In the genomic region with DNA sequence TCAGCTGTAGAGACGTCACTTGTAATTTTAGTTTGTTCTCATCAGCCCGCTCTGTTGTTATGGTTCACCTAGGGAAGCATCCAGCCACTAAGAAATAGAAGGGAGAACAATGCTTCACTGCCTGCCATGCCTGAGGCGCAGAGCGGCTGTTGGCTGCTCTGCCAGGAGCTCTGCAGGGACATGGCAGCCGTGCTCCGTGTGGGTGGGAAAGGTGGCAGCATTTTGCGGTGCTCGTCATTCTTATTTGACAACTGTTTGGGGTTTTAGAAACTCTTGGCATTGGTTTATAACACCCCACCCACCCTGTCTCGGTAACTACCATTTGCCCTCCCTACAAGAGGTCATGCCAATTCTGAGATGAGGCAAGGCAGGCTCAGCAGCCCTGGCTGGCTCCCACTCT, we compare ENCODE assay signal across 29 cellular contexts.
"Had no signal": no experiment of that assay in that cellular context is flagged by ENCODE, and none has a peak within 500 bp of the region (broad histone marks: within the 10 kb centered on the region; RNA-seq: fewer than 3 reads in every experiment).

No MANE protein-coding gene starts in this region.

- H3K27ac Mint-ChIP-seq: activated CD4-positive, alpha-beta memory T cell treated with anti-CD3 and anti-CD28 coated beads, Interleukin-2, amount 10 ng/mL, durations not matched to agents 7 days and 5 days; activated CD4-positive, alpha-beta T cell treated with anti-CD3 and anti-CD28 coated beads for 36 hours; activated naive CD4-positive, alpha-beta T cell treated with anti-CD3 and anti-CD28 coated beads for 36 hours; activated naive CD8-positive, alpha-beta T cell; activated T-helper 17 cell treated with anti-CD3 and anti-CD28 coated beads, Interleukin-2, amount 50 U/mL, for 72 hours had no signal

- H3K27ac ChIP-seq: SK-N-MC, VCaP had no signal

- H3K27me3 ChIP-seq: MG63 had no signal

- H3K4me3 Mint-ChIP-seq: activated CD4-positive, alpha-beta memory T cell treated with anti-CD3 and anti-CD28 coated beads, Interleukin-2, amount 10 ng/mL, durations not matched to agents 7 days and 5 days; activated CD4-positive, alpha-beta T cell treated with anti-CD3 and anti-CD28 coated beads for 36 hours; activated naive CD4-positive, alpha-beta T cell treated with anti-CD3 and anti-CD28 coated beads for 36 hours; activated naive CD8-positive, alpha-beta T cell; activated T-helper 17 cell treated with anti-CD3 and anti-CD28 coated beads, Interleukin-2, amount 50 U/mL, for 72 hours had no signal

- H3K27me3 Mint-ChIP-seq: activated CD4-positive, alpha-beta T cell treated with anti-CD3 and anti-CD28 coated beads for 36 hours; activated naive CD8-positive, alpha-beta T cell; activated T-helper 17 cell treated with anti-CD3 and anti-CD28 coated beads, Interleukin-2, amount 50 U/mL, for 72 hours; brain had no signal

- H3K4me3 ChIP-seq: MG63, SK-N-MC had no signal

- FAIRE-seq: astrocyte had no signal

- H3K9me3 Mint-ChIP-seq: activated CD4-positive, alpha-beta memory T cell treated with anti-CD3 and anti-CD28 coated beads, Interleukin-2, amount 10 ng/mL, durations not matched to agents 7 days and 5 days; activated naive CD4-positive, alpha-beta T cell treated with anti-CD3 and anti-CD28 coated beads for 36 hours; activated T-helper 17 cell treated with anti-CD3 and anti-CD28 coated beads, Interleukin-2, amount 50 U/mL, for 72 hours had no signal

- ATAC-seq: activated CD4-positive, alpha-beta T cell treated with anti-CD3 and anti-CD28 coated beads for 36 hours; activated T-helper 17 cell treated with anti-CD3 and anti-CD28 coated beads, Interleukin-2, amount 50 U/mL, for 72 hours; Panc1; Right ventricle myocardium inferior had no signal

- H3K9me3 ChIP-seq: MG63 had no signal

- H3K36me3 ChIP-seq: MG63 had no signal

- H3K36me3 Mint-ChIP-seq: activated naive CD8-positive, alpha-beta T cell; brain had no signal

- DNase-seq: activated CD4-positive, alpha-beta memory T cell treated with anti-CD3 and anti-CD28 coated beads, Interleukin-2, amount 10 ng/mL, durations not matched to agents 7 days and 5 days; activated CD4-positive, alpha-beta T cell treated with anti-CD3 and anti-CD28 coated beads for 36 hours; activated CD4-positive, alpha-beta T cell treated with anti-CD3 and anti-CD28 coated beads, Interleukin-2, amount 50 U/mL, for 1 hour; activated CD4-positive, CD25-positive, alpha-beta regulatory T cell; activated gamma-delta T cell; activated naive CD4-positive, alpha-beta T cell treated with anti-CD3 and anti-CD28 coated beads for 36 hours; activated T-cell treated with anti-CD3 and anti-CD28 coated beads for 4 hours; activated T-cell treated with anti-CD3 and anti-CD28 coated beads, Interleukin-2, amount 50 U/mL, for 48 hours; MG63; MV-4-11; NCI-H1092 treated with DMSO at 0.1 percent for 48 hours; NCI-H1417 treated with DMSO at 0.1 percent for 48 hours; NCI-H1694; NCI-H2029; NCI-H345; NCI-H510A; NCI-H526 treated with DMSO at 0.1 percent for 48 hours; NK-92 treated with Interleukin-12 subunit alpha and Interleukin-12 subunit beta, amount 100 ng/mL, for 24 hours; OCI-M1; RPMI8226; T-helper 1 cell had no signal
